In the genomic region with DNA sequence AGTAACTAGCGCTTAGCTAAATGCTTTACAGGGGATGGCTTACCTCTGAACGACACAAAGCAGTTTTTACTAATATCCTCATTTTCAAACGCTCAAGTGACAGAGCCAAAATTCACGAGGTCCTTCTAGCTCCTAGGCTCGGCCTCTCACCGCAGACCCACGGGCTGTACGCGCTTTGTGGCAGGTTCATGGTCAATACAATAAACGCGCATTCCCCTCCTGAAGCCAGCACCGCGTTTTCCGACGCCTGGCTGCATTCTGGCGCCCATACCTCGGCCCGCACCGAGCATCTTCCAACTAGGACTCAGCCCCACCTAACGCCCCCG, we compare ENCODE assay signal across 8 cellular contexts. TPM values are rescaled to one million over a fixed set of nuclear protein-coding genes. Genes with fewer than 3 reads are reported as not detected.
A peak's percentile ranks its signal among the peaks of the same experiment; 100 is the strongest.
DNase-seq lines count a peak whose midpoint lies in the region; ATAC-seq, FAIRE-seq and TF ChIP-seq lines count a peak whose summit lies in the region.

No MANE protein-coding gene starts in this region.

- intact Hi-C loops in endothelial cell of umbilical vein (cut with micrococcal nuclease) = loop anchor here (5.0 kb wide), 2 partner anchors 75 to 90 kb away; partner anchors contain the start of gene ZNF782

- peak; percentile 49 for DNase-seq in NCI-H345 (lab: John Stamatoyannopoulos, UW)
- DNase-seq in NCI-H345 treated with DMSO at 0.1 percent for 48 hours (lab: John Stamatoyannopoulos, UW; ENCODE audit: unreplicated experiment) = no peak
- no peak for DNase-seq in NT2/D1 (ENCODE audit: low read depth, low spot score)
- no peak for DNase-seq in endothelial cell of umbilical vein (ENCODE audit: low read depth, low spot score)
- DNase-seq in GM10248 (ENCODE audit: extremely low spot score) = no peak
- no peak for DNase-seq in NCI-H2171 (lab: John Stamatoyannopoulos, UW)

- H3K9ac ChIP-seq in NT2/D1 (ENCODE audit: insufficient read length, low read depth) (peak overlapping the region; percentile 83), endothelial cell of umbilical vein (replicated peaks; ENCODE audit: extremely low read depth, insufficient read depth, low read length) (peak overlapping the region; percentile 44), parathyroid adenoma (no peak overlapping the region)

- H3K4me3 ChIP-seq in NT2/D1 (ENCODE audit: insufficient read length, low read depth) (peak overlapping the region; percentile 57), endothelial cell of umbilical vein (replicated peaks in 1 of 3; ENCODE audit: insufficient read depth in 1 of 3, low read depth in 1 of 3, low read length in 3 of 3) (peak overlapping the region; percentile 58 to 95 (median 94)), parathyroid adenoma (ENCODE audit: low read depth, low read length) (peak overlapping the region; percentile 76)

- H2AFZ ChIP-seq in endothelial cell of umbilical vein (ENCODE audit: low read depth, low read length) (peak overlapping the region; percentile 72), parathyroid adenoma (peak overlapping the region; percentile 85)

- CTCF ChIA-PET in endothelial cell of umbilical vein (lab: Charles Lee) = interaction anchor here (1.3 kb wide), 1 partner anchor 11 kb away, joined by 3 read pairs; no protein-coding TSS in a partner anchor
- CTCF ChIA-PET in GM10248 (lab: Yijun Ruan, JAX) = interaction anchor here (1.0 to 1.7 kb wide), 5 partner anchors 11 to 80 kb away, joined by 3 to 4 read pairs (median 3); no protein-coding TSS in a partner anchor

- H3K36me3 ChIP-seq in NT2/D1 (ENCODE audit: insufficient read depth, insufficient read length, low read length) = peaks cover 42% of the 10 kb centered on the region
- H3K36me3 ChIP-seq in endothelial cell of umbilical vein (ENCODE audit: control insufficient read depth in 2 of 2, extremely low read depth in 1 of 2, insufficient read depth in 2 of 2, low read length in 2 of 2) = peaks cover 7 to 9% of the 10 kb centered on the region in 2 experiments
- no peaks in the 10 kb centered on the region for H3K36me3 ChIP-seq in parathyroid adenoma (ENCODE audit: control insufficient read depth, insufficient read depth, low read length)

- TF ChIP-seq CTCF in endothelial cell of umbilical vein (IDR thresholded peaks at IDR 0.05; ENCODE audit: extremely low read depth in 1 of 2, insufficient read depth in 1 of 2, low read depth in 1 of 2, low read length in 2 of 2) (no peak), parathyroid adenoma (IDR thresholded peaks at IDR 0.05) (no peak), GM10248 (IDR thresholded peaks at IDR 0.05; ENCODE audit: control extremely low read depth, extremely low read depth, low read depth, missing control alignments) (no peak)

- H3K79me2 ChIP-seq in endothelial cell of umbilical vein (ENCODE audit: control insufficient read depth, insufficient read depth, low read length) (peaks cover 6% of the 10 kb centered on the region), parathyroid adenoma (no peaks in the 10 kb centered on the region)

- TF ChIP-seq POLR2A in endothelial cell of umbilical vein (IDR thresholded peaks at IDR 0.05; ENCODE audit: low read depth, low read length) = no peak

- dilution Hi-C loops in endothelial cell of umbilical vein (cut with MboI; ENCODE audit: extremely low pct_ligation_motif_present, low sequenced_read_pairs) = no loop called here

- H3K9me3 ChIP-seq in NT2/D1 (ENCODE audit: insufficient read depth, low read length) (peaks cover 4% of the 10 kb centered on the region), endothelial cell of umbilical vein (replicated peaks; ENCODE audit: control insufficient read depth, insufficient read depth, low read length) (no peaks in the 10 kb centered on the region), parathyroid adenoma (ENCODE audit: control insufficient read depth, low read length) (no peaks in the 10 kb centered on the region)

- FAIRE-seq in endothelial cell of umbilical vein (lab: Jason Lieb, UNC) = peak; percentile 62

- H3K27ac ChIP-seq in endothelial cell of umbilical vein (ENCODE audit: insufficient read depth, low read depth, low read length) = no peak overlapping the region
- H3K27ac ChIP-seq in parathyroid adenoma = peak overlapping the region; percentile 83

- H4K20me1 ChIP-seq in endothelial cell of umbilical vein (replicated peaks; ENCODE audit: control insufficient read depth, extremely low read depth, insufficient read depth, low read length) = no peaks in the 10 kb centered on the region

- no TSS peak for BruUV-seq in endothelial cell of umbilical vein (replicated peaks; lab: Mats Ljungman, UMichigan)

- H3K27me3 ChIP-seq in NT2/D1 (ENCODE audit: insufficient read depth, insufficient read length) = no peaks in the 10 kb centered on the region
- H3K27me3 ChIP-seq in endothelial cell of umbilical vein (ENCODE audit: control insufficient read depth in 2 of 2, insufficient read depth in 2 of 2, low read length in 2 of 2) = no peaks in the 10 kb centered on the region
- H3K27me3 ChIP-seq in parathyroid adenoma (ENCODE audit: control insufficient read depth, insufficient read depth, low read length) = no peaks in the 10 kb centered on the region

- peak overlapping the region; percentile 96 for H3K4me2 ChIP-seq in endothelial cell of umbilical vein (ENCODE audit: insufficient read depth, low read length)
- peak overlapping the region; percentile 80 for H3K4me2 ChIP-seq in parathyroid adenoma (ENCODE audit: low read length)

- H3K4me1 ChIP-seq in NT2/D1 (ENCODE audit: insufficient read depth, insufficient read length) (no peaks in the 10 kb centered on the region), endothelial cell of umbilical vein (ENCODE audit: control insufficient read depth, extremely low read depth, insufficient read depth, low read length) (peaks cover 6% of the 10 kb centered on the region), parathyroid adenoma (no peaks in the 10 kb centered on the region)

- POLR2A ChIA-PET in endothelial cell of umbilical vein (lab: Charles Lee) = no interaction called here
- POLR2A ChIA-PET in GM10248 (lab: Yijun Ruan, JAX) = no interaction called here

- ATAC-seq in HG03108 (IDR thresholded peaks at IDR 0.05; ENCODE audit: unreplicated experiment) = no peak

- H3K9me1 ChIP-seq in endothelial cell of umbilical vein (replicated peaks; ENCODE audit: control insufficient read depth, extremely low read depth, insufficient read depth, low read length) = no peaks in the 10 kb centered on the region

TF ChIP-seq in endothelial cell of umbilical vein, 7 proteins besides CTCF, POLR2A, EP300 and RAD21:
- TF ChIP-seq, protein P1, sequence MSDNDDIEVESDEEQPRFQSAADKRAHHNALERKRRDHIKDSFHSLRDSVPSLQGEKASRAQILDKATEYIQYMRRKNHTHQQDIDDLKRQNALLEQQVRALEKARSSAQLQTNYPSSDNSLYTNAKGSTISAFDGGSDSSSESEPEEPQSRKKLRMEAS (IDR thresholded peaks at IDR 0.05; ENCODE audit: insufficient read depth, insufficient read length) = no peak
- no peak for TF ChIP-seq EZH2 (IDR thresholded peaks at IDR 0.05; ENCODE audit: borderline replicate concordance, low read depth, low read length, severe bottlenecking)
- TF ChIP-seq MYC (IDR thresholded peaks at IDR 0.05; ENCODE audit: low read depth, low read length) = no peak
- TF ChIP-seq POLR2AphosphoS5 (IDR thresholded peaks at IDR 0.05; ENCODE audit: insufficient read depth, low read depth, low read length) = no peak
- no peak for TF ChIP-seq GATA2 (IDR thresholded peaks at IDR 0.05; ENCODE audit: insufficient read depth, insufficient read length, low read depth, low read length)
- no peak for TF ChIP-seq FOS (IDR thresholded peaks at IDR 0.05; ENCODE audit: borderline replicate concordance, insufficient read depth, low read length)
- TF ChIP-seq JUN (IDR thresholded peaks at IDR 0.05; ENCODE audit: borderline replicate concordance, insufficient read depth, insufficient read length, low read depth) = no peak

RNA-seq across cellular contexts. Expression of gene ZNF510, which starts 0.4 kb away (rescaled TPM):
- 8.7 and 8.8 TPM in 2 replicates for total RNA-seq in endothelial cell of umbilical vein
- polyA plus RNA-seq in endothelial cell of umbilical vein = 3.2 and 4.4 TPM in 2 replicates
- 4.8 and 5.6 TPM in 2 replicates for polyA plus RNA-seq in endothelial cell of umbilical vein (2011; cell fraction: cytosol; rRNA removed)
- 8.3 and 10.0 TPM in 2 replicates for polyA plus RNA-seq in endothelial cell of umbilical vein (2011; cell fraction: nucleus; rRNA removed)
- polyA plus RNA-seq in endothelial cell of umbilical vein (2012) = 4.6 and 5.8 TPM in 2 replicates
- polyA minus RNA-seq in endothelial cell of umbilical vein = 12.8 and 22.3 TPM in 2 replicates
- 5.5 TPM for polyA minus RNA-seq in endothelial cell of umbilical vein (2011; cell fraction: cytosol; rRNA and poly(A)+ RNA removed)
- polyA minus RNA-seq in endothelial cell of umbilical vein (2011; cell fraction: nucleus; rRNA and poly(A)+ RNA removed) = 11.3 and 13.5 TPM in 2 replicates
